Comparison of ENCODE assay signal across 10 cellular contexts in genomic region chr9:4238522-4238921, GRCh38.
DNase-seq lines count a peak whose midpoint lies in the region; ATAC-seq and TF ChIP-seq lines count a peak whose summit lies in the region.
"Had no signal": no experiment of that assay in that cellular context is flagged by ENCODE, and none has a peak within 500 bp of the region (broad histone marks: within the 10 kb centered on the region; RNA-seq: fewer than 3 reads in every experiment).

No MANE protein-coding gene starts in this region.

- DNase-seq in CD8-positive, alpha-beta T cell, result no peak
- peak; percentile 82 for DNase-seq in HT1080 (ENCODE audit: low read depth)
- DNase-seq in caudate nucleus (lab: John Stamatoyannopoulos, UW), result no peak
- no peak for DNase-seq in natural killer cell treated with Interleukin-12 subunit alpha and Interleukin-12 subunit beta and Interleukin-15 and Interleukin-18, amount 100 ng/mL, for 72 hours (ENCODE audit: low spot score)
- no peak for DNase-seq in islet precursor cell
- DNase-seq in glutamatergic neuron, result no peak
- DNase-seq: NCI-H510A treated with DMSO at 0.1 percent for 48 hours had no signal

- TF ChIP-seq CTCF in CD8-positive, alpha-beta T cell (IDR thresholded peaks at IDR 0.05), result no peak
- TF ChIP-seq CTCF in nephron (IDR thresholded peaks at IDR 0.05; ENCODE audit: unreplicated experiment in 3 of 3) (no peak), glutamatergic neuron (IDR thresholded peaks at IDR 0.05; ENCODE audit: partially characterized antibody, unreplicated experiment) (no peak)

- peak; percentile 26 for ATAC-seq in CD8-positive, alpha-beta T cell
- ATAC-seq in natural killer cell treated with Interleukin-12 subunit alpha and Interleukin-12 subunit beta and Interleukin-15 and Interleukin-18, amount 100 ng/mL, for 72 hours, result no peak
- no peak for ATAC-seq in stimulated activated memory B cell treated with anti-CD40 and anti-IgM and Interleukin-4, amounts not matched to agents 10 μg/mL and 1 μg/mL and 100 μg/mL, for 72 hours

- CTCF ChIA-PET in CD8-positive, alpha-beta T cell (lab: Charles Lee), result no interaction called here

- H3K27me3 ChIP-seq in CD8-positive, alpha-beta T cell (ENCODE audit: insufficient read depth, low read length), result no peaks in the 10 kb centered on the region

- no peaks in the 10 kb centered on the region for H3K36me3 ChIP-seq in CD8-positive, alpha-beta T cell (ENCODE audit: insufficient read depth, low read length)

- H3K4me1 ChIP-seq in CD8-positive, alpha-beta T cell (ENCODE audit: insufficient read depth, low read length), result peaks cover 45% of the 10 kb centered on the region

- peak overlapping the region; percentile 13 for H3K27ac ChIP-seq in CD8-positive, alpha-beta T cell (ENCODE audit: low read depth, low read length)
- H3K27ac ChIP-seq in caudate nucleus (ENCODE audit: low read depth, low read length), result peak overlapping the region; percentile 69

- H3K36me3 Mint-ChIP-seq in CD8-positive, alpha-beta T cell, result no peaks in the 10 kb centered on the region
- peaks cover 9% of the 10 kb centered on the region for H3K36me3 Mint-ChIP-seq in nephron (ENCODE audit: low read depth)
- no peaks in the 10 kb centered on the region for H3K36me3 Mint-ChIP-seq in natural killer cell treated with Interleukin-12 subunit alpha and Interleukin-12 subunit beta and Interleukin-15 and Interleukin-18, amount 100 ng/mL, for 72 hours
- H3K36me3 Mint-ChIP-seq in glutamatergic neuron (ENCODE audit: unreplicated experiment), result peaks cover 4% of the 10 kb centered on the region
- H3K36me3 Mint-ChIP-seq in stimulated activated memory B cell treated with anti-CD40 and anti-IgM and Interleukin-4, amounts not matched to agents 10 μg/mL and 1 μg/mL and 100 μg/mL, for 72 hours, result no peaks in the 10 kb centered on the region

- intact Hi-C loops in CD8-positive, alpha-beta T cell (cut with DNase I, micrococcal nuclease), result loop anchor here in 1 of 2 experiments (5.0 kb wide), 1 partner anchor 59 kb away; no protein-coding TSS in a partner anchor

- H3K9me3 Mint-ChIP-seq in CD8-positive, alpha-beta T cell, result peaks cover under 1% of the 10 kb centered on the region
- H3K9me3 Mint-ChIP-seq in nephron (peaks cover 3% of the 10 kb centered on the region), glutamatergic neuron (ENCODE audit: unreplicated experiment) (peaks cover 2% of the 10 kb centered on the region)
- H3K9me3 Mint-ChIP-seq in natural killer cell treated with Interleukin-12 subunit alpha and Interleukin-12 subunit beta and Interleukin-15 and Interleukin-18, amount 100 ng/mL, for 72 hours, result no peaks in the 10 kb centered on the region
- H3K9me3 Mint-ChIP-seq in stimulated activated memory B cell treated with anti-CD40 and anti-IgM and Interleukin-4, amounts not matched to agents 10 μg/mL and 1 μg/mL and 100 μg/mL, for 72 hours, result no peaks in the 10 kb centered on the region
- H3K9me3 Mint-ChIP-seq: dendritic cell treated with granulocyte-macrophage colony-stimulating factor and Interleukin-4, amounts not matched to agents 40 ng/mL and 50 ng/mL, for 4 days had no signal

- H3K4me1 Mint-ChIP-seq in CD8-positive, alpha-beta T cell (ENCODE audit: low read depth), result peaks cover 48% of the 10 kb centered on the region
- peaks cover 18% of the 10 kb centered on the region for H3K4me1 Mint-ChIP-seq in nephron
- H3K4me1 Mint-ChIP-seq in natural killer cell treated with Interleukin-12 subunit alpha and Interleukin-12 subunit beta and Interleukin-15 and Interleukin-18, amount 100 ng/mL, for 72 hours (ENCODE audit: low read depth in 2 of 2), result peaks cover 2 to 5% of the 10 kb centered on the region in 2 donors
- no peaks in the 10 kb centered on the region for H3K4me1 Mint-ChIP-seq in glutamatergic neuron (ENCODE audit: low read depth, unreplicated experiment)
- peaks cover 8% of the 10 kb centered on the region for H3K4me1 Mint-ChIP-seq in stimulated activated memory B cell treated with anti-CD40 and anti-IgM and Interleukin-4, amounts not matched to agents 10 μg/mL and 1 μg/mL and 100 μg/mL, for 72 hours

- peak overlapping the region; percentile 74 for H3K4me3 Mint-ChIP-seq in CD8-positive, alpha-beta T cell
- H3K4me3 Mint-ChIP-seq in nephron, result no peak overlapping the region
- H3K4me3 Mint-ChIP-seq in natural killer cell treated with Interleukin-12 subunit alpha and Interleukin-12 subunit beta and Interleukin-15 and Interleukin-18, amount 100 ng/mL, for 72 hours, result no peak overlapping the region
- no peak overlapping the region for H3K4me3 Mint-ChIP-seq in glutamatergic neuron (ENCODE audit: unreplicated experiment)
- no peak overlapping the region for H3K4me3 Mint-ChIP-seq in stimulated activated memory B cell treated with anti-CD40 and anti-IgM and Interleukin-4, amounts not matched to agents 10 μg/mL and 1 μg/mL and 100 μg/mL, for 72 hours
- H3K4me3 Mint-ChIP-seq: dendritic cell treated with granulocyte-macrophage colony-stimulating factor and Interleukin-4, amounts not matched to agents 40 ng/mL and 50 ng/mL, for 4 days had no signal

- H3K9me3 ChIP-seq in CD8-positive, alpha-beta T cell (ENCODE audit: low read length), result no peaks in the 10 kb centered on the region

- POLR2A ChIA-PET in CD8-positive, alpha-beta T cell (lab: Charles Lee), result no interaction called here

- H3K27ac Mint-ChIP-seq in CD8-positive, alpha-beta T cell, result peak overlapping the region; percentile 76
- peak overlapping the region; percentile 53 to 77 (median 63) for H3K27ac Mint-ChIP-seq in nephron
- H3K27ac Mint-ChIP-seq in natural killer cell treated with Interleukin-12 subunit alpha and Interleukin-12 subunit beta and Interleukin-15 and Interleukin-18, amount 100 ng/mL, for 72 hours, result no peak overlapping the region
- no peak overlapping the region for H3K27ac Mint-ChIP-seq in glutamatergic neuron (ENCODE audit: unreplicated experiment)
- no peak overlapping the region for H3K27ac Mint-ChIP-seq in stimulated activated memory B cell treated with anti-CD40 and anti-IgM and Interleukin-4, amounts not matched to agents 10 μg/mL and 1 μg/mL and 100 μg/mL, for 72 hours
- H3K27ac Mint-ChIP-seq: dendritic cell treated with granulocyte-macrophage colony-stimulating factor and Interleukin-4, amounts not matched to agents 40 ng/mL and 50 ng/mL, for 4 days had no signal

- H3K27me3 Mint-ChIP-seq in CD8-positive, alpha-beta T cell (ENCODE audit: low read depth), result peaks cover 2% of the 10 kb centered on the region
- H3K27me3 Mint-ChIP-seq in nephron (ENCODE audit: low read depth), result peaks cover 3% of the 10 kb centered on the region
- H3K27me3 Mint-ChIP-seq in natural killer cell treated with Interleukin-12 subunit alpha and Interleukin-12 subunit beta and Interleukin-15 and Interleukin-18, amount 100 ng/mL, for 72 hours, result no peaks in the 10 kb centered on the region
- no peaks in the 10 kb centered on the region for H3K27me3 Mint-ChIP-seq in glutamatergic neuron (ENCODE audit: unreplicated experiment)
- H3K27me3 Mint-ChIP-seq in stimulated activated memory B cell treated with anti-CD40 and anti-IgM and Interleukin-4, amounts not matched to agents 10 μg/mL and 1 μg/mL and 100 μg/mL, for 72 hours, result no peaks in the 10 kb centered on the region
- H3K27me3 Mint-ChIP-seq: dendritic cell treated with granulocyte-macrophage colony-stimulating factor and Interleukin-4, amounts not matched to agents 40 ng/mL and 50 ng/mL, for 4 days had no signal

- H3K4me3 ChIP-seq in CD8-positive, alpha-beta T cell (ENCODE audit: low read depth, low read length), result peak overlapping the region; percentile 29

Comparison
In these comparisons a context has a peak if more than half of its experiments do, and no peak if none do; other contexts are left out.
1. H3K27ac Mint-ChIP-seq: peak in CD8-positive, alpha-beta T cell (single experiment) and nephron (3 of 3); none in natural killer cell treated with Interleukin-12 subunit alpha and Interleukin-12 subunit beta and Interleukin-15 and Interleukin-18, amount 100 ng/mL, for 72 hours (0 of 2), glutamatergic neuron (single experiment) and stimulated activated memory B cell treated with anti-CD40 and anti-IgM and Interleukin-4, amounts not matched to agents 10 μg/mL and 1 μg/mL and 100 μg/mL, for 72 hours (single experiment).